In the genomic region with DNA sequence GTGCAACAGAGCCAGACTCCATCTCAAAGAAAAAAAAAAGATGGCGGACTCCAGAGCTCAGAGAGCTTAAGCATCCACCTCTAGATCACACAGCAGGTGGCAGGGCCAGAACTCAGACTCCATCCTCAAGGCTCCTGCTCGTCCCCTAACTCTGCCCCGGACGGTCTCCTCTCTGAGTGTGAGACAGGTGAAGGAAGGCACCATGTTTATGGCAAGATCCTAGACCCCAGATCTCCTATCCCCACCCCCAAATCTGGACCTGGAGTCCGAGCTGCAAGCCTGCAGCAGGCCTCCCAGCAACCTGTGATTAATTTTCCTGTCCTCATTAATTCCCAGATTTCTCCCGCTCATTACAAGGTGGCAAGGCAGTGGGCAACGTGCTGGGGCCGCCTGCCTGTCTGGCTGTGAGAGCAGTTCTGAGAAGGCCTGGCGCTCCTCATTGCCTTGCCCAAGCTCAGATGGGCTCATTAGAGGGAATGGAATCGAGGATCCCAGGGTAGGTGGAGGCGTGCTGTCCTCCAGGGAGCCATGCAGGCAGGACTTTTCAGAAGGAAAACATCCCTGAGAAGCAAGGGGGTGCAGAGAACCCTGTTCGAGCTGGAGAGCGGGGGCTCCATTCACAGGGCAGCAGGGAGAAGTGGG, we compare ENCODE assay signal across 14 cellular contexts.
"Had no signal": no experiment of that assay in that cellular context is flagged by ENCODE, and none has a peak within 500 bp of the region (broad histone marks: within the 10 kb centered on the region; RNA-seq: fewer than 3 reads in every experiment).

No MANE protein-coding gene starts in this region.

- ATAC-seq: activated CD4-positive, CD25-positive, alpha-beta regulatory T cell treated with anti-CD3 and anti-CD28 coated beads, Interleukin-2, amount 50 U/mL, for 24 hours; activated T-cell treated with anti-CD3 and anti-CD28 coated beads, Interleukin-2, amount 50 U/mL, for 72 hours; mucosa of descending colon; naive thymus-derived CD8-positive, alpha-beta T cell had no signal

- H3K9me3 ChIP-seq: colonic mucosa had no signal

- H2AFZ ChIP-seq: hepatocyte had no signal

- H3K36me3 ChIP-seq: cardiac muscle cell, colonic mucosa had no signal

- H3K4me1 ChIP-seq: colonic mucosa had no signal

- H3K4me3 ChIP-seq: cardiac muscle cell, colonic mucosa, hepatocyte, lung, mucosa of descending colon had no signal

- H3K27ac ChIP-seq: cardiac muscle cell, colonic mucosa, epithelial cell of prostate, hepatocyte had no signal

- H3K4me2 ChIP-seq: hepatocyte had no signal

- H3K27me3 ChIP-seq: cardiac muscle cell, colonic mucosa, hepatocyte had no signal

- DNase-seq: activated CD4-positive, alpha-beta T cell treated with anti-CD3 and anti-CD28 coated beads, Interleukin-2, amount 50 U/mL, for 4 hours; activated naive CD4-positive, alpha-beta T cell treated with Interleukin-2 at 50 U/mL for 16 hours; activated T-cell treated with anti-CD3 and anti-CD28 coated beads, Interleukin-2, amount 50 U/mL, for 72 hours; colonic mucosa; effector memory CD4-positive, alpha-beta T cell; mucosa of descending colon; SIG-M5; stimulated activated CD4-positive, alpha-beta T cell treated with anti-CD3 and anti-CD28 coated beads, Interleukin-15, amount 100 ng/mL, for 24 hours had no signal
